In the genomic region with DNA sequence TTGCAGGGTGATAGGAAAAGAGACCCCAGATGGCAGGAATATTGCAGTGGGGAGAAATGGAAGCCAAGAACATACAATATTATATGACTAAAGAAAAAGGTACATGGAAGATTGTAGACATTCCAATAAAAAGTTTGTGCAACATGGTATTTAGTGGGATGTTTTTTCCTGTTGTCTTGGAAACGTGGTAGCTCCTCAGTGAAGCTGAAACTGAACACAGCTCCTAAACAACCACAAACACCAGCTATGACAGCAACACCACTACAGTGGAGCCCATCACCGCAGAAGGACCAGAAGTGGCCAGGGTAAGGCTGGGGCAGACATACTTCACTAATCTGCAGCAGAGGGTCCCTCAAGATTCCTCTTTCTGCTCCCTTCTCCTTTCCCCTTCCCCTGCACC, we compare ENCODE assay signal across 16 cellular contexts.
A peak's percentile ranks its signal among the peaks of the same experiment; 100 is the strongest.
DNase-seq lines count a peak whose midpoint lies in the region; ATAC-seq and TF ChIP-seq lines count a peak whose summit lies in the region.
"Had no signal": no experiment of that assay in that cellular context is flagged by ENCODE, and none has a peak within 500 bp of the region (broad histone marks: within the 10 kb centered on the region; RNA-seq: fewer than 3 reads in every experiment).

No MANE protein-coding gene starts in this region.

- no peak overlapping the region for H2AK5ac ChIP-seq in mesenchymal stem cell (ENCODE audit: low read length, severe bottlenecking)

- no peak overlapping the region; a peak in 1 of 22 replicates for H3K27ac ChIP-seq in BLaER1 treated with 17β-estradiol and CSF1 and Interleukin-3, amounts not matched to agents 10 nM and 100 nM
- H3K27ac ChIP-seq in mesenchymal stem cell (ENCODE audit: low read length, poor library complexity, severe bottlenecking) (no peak overlapping the region), psoas muscle (no peak overlapping the region), vagina (no peak overlapping the region)

- H2BK120ac ChIP-seq in mesenchymal stem cell (ENCODE audit: low read depth, low read length): no peak overlapping the region

- H3K9ac ChIP-seq in BLaER1 treated with 17β-estradiol and CSF1 and Interleukin-3, amounts not matched to agents 10 nM and 100 nM: no peak overlapping the region
- no peak overlapping the region for H3K9ac ChIP-seq in mesenchymal stem cell (ENCODE audit: low read length)

- H4K8ac ChIP-seq in mesenchymal stem cell (ENCODE audit: low read length): no peak overlapping the region

- no peak overlapping the region for H2AFZ ChIP-seq in mesenchymal stem cell (ENCODE audit: low read depth, low read length)

- peak overlapping the region in 1 of 2 experiments; percentile 46 for H3K18ac ChIP-seq in mesenchymal stem cell (ENCODE audit: low read depth in 1 of 2, low read length in 2 of 2)

- no peak overlapping the region for H3K23ac ChIP-seq in mesenchymal stem cell (ENCODE audit: low read length in 2 of 2)

- no peak overlapping the region for H2BK15ac ChIP-seq in mesenchymal stem cell (ENCODE audit: low read depth, poor library complexity, severe bottlenecking)

- ATAC-seq in psoas muscle (no peak), GM21576 (IDR thresholded peaks at IDR 0.05; ENCODE audit: unreplicated experiment) (no peak)

- H3K4me2 ChIP-seq in BLaER1 treated with 17β-estradiol and CSF1 and Interleukin-3, amounts not matched to agents 10 nM and 100 nM: peak overlapping the region; percentile 32 to 78 (median 59)
- no peak overlapping the region for H3K4me2 ChIP-seq in mesenchymal stem cell (ENCODE audit: low read length, poor library complexity, severe bottlenecking)

- no peak overlapping the region for H2BK12ac ChIP-seq in mesenchymal stem cell (ENCODE audit: low read length in 2 of 2)

- no peaks in the 10 kb centered on the region for H3K36me3 ChIP-seq in BLaER1 treated with 17β-estradiol and CSF1 and Interleukin-3, amounts not matched to agents 10 nM and 100 nM
- no peaks in the 10 kb centered on the region for H3K36me3 ChIP-seq in mesenchymal stem cell (ENCODE audit: control insufficient read depth in 1 of 2, insufficient read depth in 2 of 2, low read depth in 1 of 2, low read length in 2 of 2)
- no peaks in the 10 kb centered on the region for H3K36me3 ChIP-seq in psoas muscle (ENCODE audit: insufficient read depth in 1 of 2, low read depth in 1 of 2)
- no peaks in the 10 kb centered on the region for H3K36me3 ChIP-seq in vagina

- intact Hi-C loops in psoas muscle (cut with DNase I): loop anchor here (5.0 to 10.0 kb wide), 3 partner anchors 312 to 555 kb away; a partner anchor contains a TSS
- intact Hi-C loops in vagina (cut with DNase I): no loop called here

- DNase-seq in M059J (ENCODE audit: low read depth): peak; percentile 74
- DNase-seq in choroid plexus epithelial cell (ENCODE audit: low read depth): peak; percentile 30
- DNase-seq in mesenchymal stem cell: peak; percentile 56
- DNase-seq in iPS-NIHi7 (ENCODE audit: extremely low spot score): no peak
- no peak for DNase-seq in psoas muscle
- no peak for DNase-seq in vagina (ENCODE audit: extremely low spot score in 2 of 2)
- DNase-seq: AML-193; CD4-positive, alpha-beta T cell; Kasumi-1; MV-4-11; NCI-H1436; NCI-H2029 treated with DMSO at 0.1 percent for 48 hours; NCI-H510A; SIG-M5 had no signal

- WGBS in mesenchymal stem cell: 91% methylated on average over 2 of the region's 2 CpGs
- WGBS in psoas muscle, 3 donors: 77 to 89% (median 78%) methylated on average over 2 of the region's 2 CpGs

- H3K27me3 ChIP-seq in BLaER1 treated with 17β-estradiol and CSF1 and Interleukin-3, amounts not matched to agents 10 nM and 100 nM: peaks cover 0 to 16% (median 0%) of the 10 kb centered on the region in 11 experiments; a peak in 2 of 22 replicates
- H3K27me3 ChIP-seq in mesenchymal stem cell (ENCODE audit: control insufficient read depth in 1 of 2, insufficient read depth in 1 of 2, low read length in 2 of 2) (no peaks in the 10 kb centered on the region), psoas muscle (ENCODE audit: insufficient read depth in 3 of 3, low read length in 2 of 3) (peaks cover 0 to 2% (median 0%) of the 10 kb centered on the region in 3 donors), vagina (no peaks in the 10 kb centered on the region)

- peaks cover 11 to 34% (median 29%) of the 10 kb centered on the region in 10 experiments for H3K4me1 ChIP-seq in BLaER1 treated with 17β-estradiol and CSF1 and Interleukin-3, amounts not matched to agents 10 nM and 100 nM
- no peaks in the 10 kb centered on the region for H3K4me1 ChIP-seq in mesenchymal stem cell (ENCODE audit: control insufficient read depth, insufficient read depth, low read depth, low read length)
- no peaks in the 10 kb centered on the region for H3K4me1 ChIP-seq in psoas muscle
- peaks cover 14% of the 10 kb centered on the region for H3K4me1 ChIP-seq in vagina

- no peaks in the 10 kb centered on the region for H4K20me1 ChIP-seq in BLaER1 treated with 17β-estradiol and CSF1 and Interleukin-3, amounts not matched to agents 10 nM and 100 nM

- no peak for TF ChIP-seq POLR2A in vagina (IDR thresholded peaks at IDR 0.05)

- no peak overlapping the region for H3K14ac ChIP-seq in mesenchymal stem cell (ENCODE audit: low read length in 2 of 2)

- peak overlapping the region in 2 of 10 experiments; percentile 21 to 52; a peak in 1 of 20 replicates for H3K4me3 ChIP-seq in BLaER1 treated with 17β-estradiol and CSF1 and Interleukin-3, amounts not matched to agents 10 nM and 100 nM
- H3K4me3 ChIP-seq in choroid plexus epithelial cell (ENCODE audit: low read depth, low read length): no peak overlapping the region
- H3K4me3 ChIP-seq in mesenchymal stem cell (ENCODE audit: insufficient read depth in 1 of 2, low read depth in 1 of 2, low read length in 2 of 2): no peak overlapping the region
- H3K4me3 ChIP-seq in psoas muscle: no peak overlapping the region
- no peak overlapping the region for H3K4me3 ChIP-seq in vagina

- TF ChIP-seq CTCF in choroid plexus epithelial cell (conservative IDR thresholded peaks at IDR 0.05; ENCODE audit: low read depth, low read length) (no peak), psoas muscle (IDR thresholded peaks at IDR 0.05) (no peak), vagina (IDR thresholded peaks at IDR 0.05) (no peak)

- no peak overlapping the region for H2BK5ac ChIP-seq in mesenchymal stem cell (ENCODE audit: low read depth, low read length, poor library complexity, severe bottlenecking)

- H3K9me3 ChIP-seq in BLaER1 treated with 17β-estradiol and CSF1 and Interleukin-3, amounts not matched to agents 10 nM and 100 nM (replicated peaks in 1 of 11): no peaks in the 10 kb centered on the region
- no peaks in the 10 kb centered on the region for H3K9me3 ChIP-seq in mesenchymal stem cell (ENCODE audit: control insufficient read depth, low read length)
- H3K9me3 ChIP-seq in psoas muscle: no peaks in the 10 kb centered on the region
- H3K9me3 ChIP-seq in vagina: no peaks in the 10 kb centered on the region

- H4K91ac ChIP-seq in mesenchymal stem cell (ENCODE audit: low read length): no peak overlapping the region

- no peaks in the 10 kb centered on the region for H3K79me1 ChIP-seq in mesenchymal stem cell (replicated peaks; ENCODE audit: low read length, poor library complexity, severe bottlenecking)

- H3K4ac ChIP-seq in mesenchymal stem cell (ENCODE audit: low read depth in 1 of 2, low read length in 2 of 2): no peak overlapping the region

Comparison
In these comparisons a context has a peak if more than half of its experiments do, and no peak if none do; other contexts are left out.
1. DNase-seq: peak in M059J (single experiment), choroid plexus epithelial cell (single experiment) and mesenchymal stem cell (single experiment); none in iPS-NIHi7 (single experiment), psoas muscle (0 of 2) and vagina (0 of 2).